13 cellular contexts compared by ENCODE assay signal in the genomic region with DNA sequence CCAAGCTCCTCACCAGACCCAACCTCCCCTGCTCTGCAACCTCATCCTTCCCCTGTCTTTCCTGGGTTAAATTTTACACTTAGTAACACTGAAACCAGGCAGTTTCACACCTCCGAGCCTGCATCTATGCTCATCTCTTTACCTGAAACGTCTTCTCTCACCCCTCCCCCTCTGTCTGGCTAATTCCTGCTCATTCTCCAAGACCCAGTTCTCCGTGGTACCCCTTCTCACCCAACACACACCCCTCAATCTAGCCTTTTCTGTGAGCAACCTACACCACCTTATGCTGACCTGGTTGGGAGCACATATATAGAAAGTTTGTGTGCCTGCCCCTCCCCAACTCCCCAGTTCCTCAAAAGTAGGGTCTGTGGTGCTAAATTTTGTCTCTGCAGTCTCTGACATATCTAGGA. TPM values are rescaled to one million over a fixed set of nuclear protein-coding genes. Genes with fewer than 3 reads are reported as not detected.
A peak's percentile ranks its signal among the peaks of the same experiment; 100 is the strongest.
DNase-seq lines count a peak whose midpoint lies in the region; ATAC-seq and TF ChIP-seq lines count a peak whose summit lies in the region.
"Had no signal": no experiment of that assay in that cellular context is flagged by ENCODE, and none has a peak within 500 bp of the region (broad histone marks: within the 10 kb centered on the region; RNA-seq: fewer than 3 reads in every experiment).

No MANE protein-coding gene starts in this region.

- no peaks in the 10 kb centered on the region; the same call in 1 of the 2 replicates for H3K4me1 ChIP-seq in PC-9 (replicated peaks; ENCODE audit: insufficient read depth)
- H3K4me1 ChIP-seq: psoas muscle had no signal

- CTCF ChIA-PET in PC-9 (lab: Charles Lee): no interaction called here

- intact Hi-C loops in PC-9 (cut with micrococcal nuclease; ENCODE audit: unreplicated experiment): no loop called here

- no peak overlapping the region for H2AFZ ChIP-seq in PC-9

- H3K36me3 ChIP-seq in PC-9 (ENCODE audit: low read depth): no peaks in the 10 kb centered on the region
- H3K36me3 ChIP-seq: thoracic aorta had no signal

- no peak overlapping the region for H3K4me3 ChIP-seq in PC-9
- H3K4me3 ChIP-seq: lung, psoas muscle, thoracic aorta had no signal

- H4K20me1 ChIP-seq in PC-9 (ENCODE audit: insufficient read depth): no peaks in the 10 kb centered on the region

- H3K9me3 Mint-ChIP-seq in nephron: no peaks in the 10 kb centered on the region

- POLR2A ChIA-PET in PC-9 (lab: Charles Lee; ENCODE audit: unreplicated experiment): no interaction called here

- no peaks in the 10 kb centered on the region for H3K27me3 ChIP-seq in PC-9 (ENCODE audit: insufficient read depth, low read depth)

- H3K27ac ChIP-seq in PC-9: no peak overlapping the region
- H3K27ac ChIP-seq: psoas muscle, thoracic aorta had no signal

- H3K4me3 Mint-ChIP-seq in nephron: no peak overlapping the region
- H3K4me3 Mint-ChIP-seq: activated CD8-positive, alpha-beta T cell treated with anti-CD3 and anti-CD28 coated beads, Interleukin-2, amount 10 ng/mL, durations not matched to agents 7 days and 5 days had no signal

- H3K9me2 ChIP-seq in PC-9 (ENCODE audit: insufficient read depth): no peaks in the 10 kb centered on the region

- no TSS peak for BruUV-seq in PC-9 (replicated peaks; lab: Mats Ljungman, UMichigan)

- no peaks in the 10 kb centered on the region for H3K79me2 ChIP-seq in PC-9 (ENCODE audit: low read depth)

- no peaks in the 10 kb centered on the region for H3F3A ChIP-seq in PC-9 (ENCODE audit: insufficient read depth, low read depth)

- no peak overlapping the region for H3K4me2 ChIP-seq in PC-9

- TF ChIP-seq CTCF in nephron (IDR thresholded peaks at IDR 0.05; ENCODE audit: unreplicated experiment in 3 of 3) (no peak), PC-9 (conservative IDR thresholded peaks at IDR 0.05) (no peak)

- ATAC-seq in GM18870 (IDR thresholded peaks at IDR 0.05; ENCODE audit: unreplicated experiment) (peak; percentile 38), GM21528 (IDR thresholded peaks at IDR 0.05; ENCODE audit: low FRiP score, unreplicated experiment) (peak; percentile 46), HG03097 (IDR thresholded peaks at IDR 0.05; ENCODE audit: low FRiP score, unreplicated experiment) (peak; percentile 36), GM21526 (IDR thresholded peaks at IDR 0.05; ENCODE audit: low FRiP score, unreplicated experiment) (no peak)
- ATAC-seq: activated CD8-positive, alpha-beta T cell treated with anti-CD3 and anti-CD28 coated beads, Interleukin-2, amount 10 ng/mL, durations not matched to agents 7 days and 5 days; psoas muscle had no signal

- no peak for DNase-seq in stimulated activated CD4-positive, alpha-beta T cell treated with anti-CD3 and anti-CD28 coated beads, Interleukin-2, amount 100 ng/mL, for 48 hours
- no peak for DNase-seq in PC-9
- DNase-seq: activated CD8-positive, alpha-beta T cell treated with anti-CD3 and anti-CD28 coated beads, Interleukin-2, amount 10 ng/mL, durations not matched to agents 7 days and 5 days; head of caudate nucleus; NCI-H1105; psoas muscle had no signal

- no peaks in the 10 kb centered on the region for H3K9me3 ChIP-seq in PC-9 (ENCODE audit: insufficient read depth, low read depth)
- H3K9me3 ChIP-seq: psoas muscle, thoracic aorta had no signal

- H3K36me3 Mint-ChIP-seq in nephron (ENCODE audit: low read depth): no peaks in the 10 kb centered on the region

- H3K27me3 Mint-ChIP-seq in nephron (ENCODE audit: low read depth): peaks cover 5% of the 10 kb centered on the region

- peak overlapping the region; percentile 49 to 79 (median 55) for H3K27ac Mint-ChIP-seq in nephron
- H3K27ac Mint-ChIP-seq: activated CD8-positive, alpha-beta T cell treated with anti-CD3 and anti-CD28 coated beads, Interleukin-2, amount 10 ng/mL, durations not matched to agents 7 days and 5 days had no signal

- peaks cover 28% of the 10 kb centered on the region for H3K4me1 Mint-ChIP-seq in nephron

RNA-seq across cellular contexts. Expression of a gene that starts 3.7 kb away (rescaled TPM):
- 0.15 TPM in 1 of 2 replicates, not detected in the other for total RNA-seq in PC-9 (2021)
